Comparison of ENCODE assay signal across 1 cellular context in the genomic region with DNA sequence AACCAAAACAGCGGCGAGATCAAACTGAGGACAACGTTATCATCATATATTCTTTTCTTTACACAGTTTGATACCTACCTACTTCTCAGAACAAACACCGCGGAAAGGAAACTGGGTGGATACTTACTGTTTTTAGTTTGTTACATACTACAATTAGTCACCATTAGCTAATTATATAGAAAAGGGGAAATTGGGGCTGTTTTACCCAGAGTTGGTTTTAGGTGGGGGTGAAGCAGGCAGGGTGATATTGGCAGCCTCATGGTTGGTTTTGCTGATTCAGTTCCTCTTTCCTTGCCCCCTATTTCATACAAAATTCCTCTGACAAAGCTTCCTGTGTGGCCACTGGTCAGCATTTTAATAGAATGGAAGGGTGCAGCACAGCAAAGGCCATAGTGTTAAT.
TF ChIP-seq lines count a peak whose summit lies in the region.

No MANE protein-coding gene starts in this region.

TF ChIP-seq in GM23338, 12 proteins besides CTCF, POLR2A, EP300 and RAD21 (continued from another document):
- TF ChIP-seq, protein P1, sequence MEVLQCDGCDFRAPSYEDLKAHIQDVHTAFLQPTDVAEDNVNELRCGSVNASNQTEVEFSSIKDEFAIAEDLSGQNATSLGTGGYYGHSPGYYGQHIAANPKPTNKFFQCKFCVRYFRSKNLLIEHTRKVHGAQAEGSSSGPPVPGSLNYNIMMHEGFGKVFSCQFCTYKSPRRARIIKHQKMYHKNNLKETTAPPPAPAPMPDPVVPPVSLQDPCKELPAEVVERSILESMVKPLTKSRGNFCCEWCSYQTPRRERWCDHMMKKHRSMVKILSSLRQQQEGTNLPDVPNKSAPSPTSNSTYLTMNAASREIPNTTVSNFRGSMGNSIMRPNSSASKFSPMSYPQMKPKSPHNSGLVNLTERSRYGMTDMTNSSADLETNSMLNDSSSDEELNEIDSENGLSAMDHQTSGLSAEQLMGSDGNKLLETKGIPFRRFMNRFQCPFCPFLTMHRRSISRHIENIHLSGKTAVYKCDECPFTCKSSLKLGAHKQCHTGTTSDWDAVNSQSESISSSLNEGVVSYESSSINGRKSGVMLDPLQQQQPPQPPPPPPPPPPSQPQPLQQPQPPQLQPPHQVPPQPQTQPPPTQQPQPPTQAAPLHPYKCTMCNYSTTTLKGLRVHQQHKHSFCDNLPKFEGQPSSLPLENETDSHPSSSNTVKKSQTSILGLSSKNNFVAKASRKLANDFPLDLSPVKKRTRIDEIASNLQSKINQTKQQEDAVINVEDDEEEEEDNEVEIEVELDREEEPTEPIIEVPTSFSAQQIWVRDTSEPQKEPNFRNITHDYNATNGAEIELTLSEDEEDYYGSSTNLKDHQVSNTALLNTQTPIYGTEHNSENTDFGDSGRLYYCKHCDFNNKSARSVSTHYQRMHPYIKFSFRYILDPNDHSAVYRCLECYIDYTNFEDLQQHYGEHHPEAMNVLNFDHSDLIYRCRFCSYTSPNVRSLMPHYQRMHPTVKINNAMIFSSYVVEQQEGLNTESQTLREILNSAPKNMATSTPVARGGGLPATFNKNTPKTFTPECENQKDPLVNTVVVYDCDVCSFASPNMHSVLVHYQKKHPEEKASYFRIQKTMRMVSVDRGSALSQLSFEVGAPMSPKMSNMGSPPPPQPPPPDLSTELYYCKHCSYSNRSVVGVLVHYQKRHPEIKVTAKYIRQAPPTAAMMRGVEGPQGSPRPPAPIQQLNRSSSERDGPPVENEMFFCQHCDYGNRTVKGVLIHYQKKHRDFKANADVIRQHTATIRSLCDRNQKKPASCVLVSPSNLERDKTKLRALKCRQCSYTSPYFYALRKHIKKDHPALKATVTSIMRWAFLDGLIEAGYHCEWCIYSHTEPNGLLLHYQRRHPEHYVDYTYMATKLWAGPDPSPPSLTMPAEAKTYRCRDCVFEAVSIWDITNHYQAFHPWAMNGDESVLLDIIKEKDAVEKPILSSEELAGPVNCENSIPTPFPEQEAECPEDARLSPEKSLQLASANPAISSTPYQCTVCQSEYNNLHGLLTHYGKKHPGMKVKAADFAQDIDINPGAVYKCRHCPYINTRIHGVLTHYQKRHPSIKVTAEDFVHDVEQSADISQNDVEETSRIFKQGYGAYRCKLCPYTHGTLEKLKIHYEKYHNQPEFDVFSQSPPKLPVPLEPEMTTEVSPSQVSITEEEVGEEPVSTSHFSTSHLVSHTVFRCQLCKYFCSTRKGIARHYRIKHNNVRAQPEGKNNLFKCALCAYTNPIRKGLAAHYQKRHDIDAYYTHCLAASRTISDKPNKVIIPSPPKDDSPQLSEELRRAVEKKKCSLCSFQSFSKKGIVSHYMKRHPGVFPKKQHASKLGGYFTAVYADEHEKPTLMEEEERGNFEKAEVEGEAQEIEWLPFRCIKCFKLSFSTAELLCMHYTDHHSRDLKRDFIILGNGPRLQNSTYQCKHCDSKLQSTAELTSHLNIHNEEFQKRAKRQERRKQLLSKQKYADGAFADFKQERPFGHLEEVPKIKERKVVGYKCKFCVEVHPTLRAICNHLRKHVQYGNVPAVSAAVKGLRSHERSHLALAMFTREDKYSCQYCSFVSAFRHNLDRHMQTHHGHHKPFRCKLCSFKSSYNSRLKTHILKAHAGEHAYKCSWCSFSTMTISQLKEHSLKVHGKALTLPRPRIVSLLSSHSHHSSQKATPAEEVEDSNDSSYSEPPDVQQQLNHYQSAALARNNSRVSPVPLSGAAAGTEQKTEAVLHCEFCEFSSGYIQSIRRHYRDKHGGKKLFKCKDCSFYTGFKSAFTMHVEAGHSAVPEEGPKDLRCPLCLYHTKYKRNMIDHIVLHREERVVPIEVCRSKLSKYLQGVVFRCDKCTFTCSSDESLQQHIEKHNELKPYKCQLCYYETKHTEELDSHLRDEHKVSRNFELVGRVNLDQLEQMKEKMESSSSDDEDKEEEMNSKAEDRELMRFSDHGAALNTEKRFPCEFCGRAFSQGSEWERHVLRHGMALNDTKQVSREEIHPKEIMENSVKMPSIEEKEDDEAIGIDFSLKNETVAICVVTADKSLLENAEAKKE (CRISPR knock-in tag; IDR thresholded peaks at IDR 0.05) = no peak
- TF ChIP-seq ZNF114 (CRISPR knock-in tag; IDR thresholded peaks at IDR 0.05) = no peak
- no peak for TF ChIP-seq ZNF331 (CRISPR knock-in tag; IDR thresholded peaks at IDR 0.05; ENCODE audit: low read depth)
